Comparison of ENCODE assay signal across 8 cellular contexts in genomic region chr5:36507332-36507952, GRCh38.
A peak's percentile ranks its signal among the peaks of the same experiment; 100 is the strongest.
DNase-seq lines count a peak whose midpoint lies in the region; ATAC-seq and TF ChIP-seq lines count a peak whose summit lies in the region.

No MANE protein-coding gene starts in this region.

- H3K9ac ChIP-seq in OCI-LY1 (ENCODE audit: low read length) = no peak overlapping the region

- no peaks in the 10 kb centered on the region for H3F3A ChIP-seq in OCI-LY1 (ENCODE audit: insufficient read depth, low read length)

- peak; percentile 71 for ATAC-seq in esophagus mucosa
- peak; percentile 41 to 44 for ATAC-seq in naive thymus-derived CD8-positive, alpha-beta T cell

- H3K79me2 ChIP-seq in OCI-LY1 (ENCODE audit: insufficient read depth, low read length) = no peaks in the 10 kb centered on the region

- DNase-seq in DMS79 treated with DMSO at 0.1 percent for 48 hours (lab: John Stamatoyannopoulos, UW) (peak; percentile 5), DMS79 (lab: John Stamatoyannopoulos, UW) (no peak), HUDEP-2 (lab: John Stamatoyannopoulos, UW; ENCODE audit: unreplicated experiment in 76 of 76) (peak in 57 of 76 experiments; percentile 1 to 71 (median 36))
- peak; percentile 68 for DNase-seq in activated CD8-positive, alpha-beta memory T cell treated with anti-CD3 and anti-CD28 coated beads, Interleukin-2, amount 50 U/mL, for 4 hours
- DNase-seq in naive thymus-derived CD8-positive, alpha-beta T cell = peak; percentile 29 to 83 (median 60)
- DNase-seq in stimulated activated naive CD4-positive, alpha-beta T cell treated with Interleukin-2 at 50 U/mL for 16 hours (lab: John Stamatoyannopoulos, UW) = peak; percentile 56

- H3K4me3 ChIP-seq in OCI-LY1 (ENCODE audit: low read depth, low read length, poor library complexity, severe bottlenecking) = no peak overlapping the region

- H3K27ac ChIP-seq in OCI-LY1 (ENCODE audit: low read depth, low read length, poor library complexity, severe bottlenecking) = no peak overlapping the region

- no peaks in the 10 kb centered on the region for H3K9me2 ChIP-seq in OCI-LY1 (ENCODE audit: low read depth, low read length)

- no peaks in the 10 kb centered on the region for H3K27me3 ChIP-seq in OCI-LY1 (ENCODE audit: insufficient read depth, low read length)

- H3K4me2 ChIP-seq in OCI-LY1 (ENCODE audit: low read length) = no peak overlapping the region

- no peak overlapping the region for H2AFZ ChIP-seq in OCI-LY1 (ENCODE audit: low read length)

- H4K20me1 ChIP-seq in OCI-LY1 (ENCODE audit: insufficient read depth, low read length) = no peaks in the 10 kb centered on the region

- peaks cover 0 to 6% (median 0%) of the 10 kb centered on the region in 9 donors for H3K9me3 Mint-ChIP-seq in naive thymus-derived CD8-positive, alpha-beta T cell

- no peaks in the 10 kb centered on the region for H3K4me1 ChIP-seq in OCI-LY1 (ENCODE audit: insufficient read depth, low read length, severe bottlenecking)

- peaks cover 2 to 25% (median 12%) of the 10 kb centered on the region in 5 donors for H3K27me3 Mint-ChIP-seq in naive thymus-derived CD8-positive, alpha-beta T cell

- peak; percentile 83 for TF ChIP-seq CTCF in OCI-LY1 (IDR thresholded peaks at IDR 0.05; ENCODE audit: low read length)

- POLR2A ChIA-PET in naive thymus-derived CD8-positive, alpha-beta T cell (lab: Charles Lee) = no interaction called here

- no peaks in the 10 kb centered on the region for H3K4me1 Mint-ChIP-seq in naive thymus-derived CD8-positive, alpha-beta T cell

- no peaks in the 10 kb centered on the region for H3K36me3 ChIP-seq in OCI-LY1 (ENCODE audit: insufficient read depth, low read length)

- no peaks in the 10 kb centered on the region for H3K9me3 ChIP-seq in OCI-LY1 (ENCODE audit: low read length)

- H3K27ac Mint-ChIP-seq in naive thymus-derived CD8-positive, alpha-beta T cell = no peak overlapping the region

- no peaks in the 10 kb centered on the region for H3K36me3 Mint-ChIP-seq in naive thymus-derived CD8-positive, alpha-beta T cell

- no peak overlapping the region for H3K4me3 Mint-ChIP-seq in naive thymus-derived CD8-positive, alpha-beta T cell
